24 cellular contexts compared by ENCODE assay signal in genomic region chr15:69887018-69887417, GRCh38.
"Had no signal": no experiment of that assay in that cellular context is flagged by ENCODE, and none has a peak within 500 bp of the region (broad histone marks: within the 10 kb centered on the region; RNA-seq: fewer than 3 reads in every experiment).

No MANE protein-coding gene starts in this region.

- H3K36me3 ChIP-seq: adrenal gland, breast epithelium, WERI-Rb-1 had no signal

- DNase-seq: activated CD4-positive, alpha-beta T cell treated with anti-CD3 and anti-CD28 coated beads for 4 hours; activated CD8-positive, alpha-beta memory T cell treated with anti-CD3 and anti-CD28 coated beads, Interleukin-2, amount 50 U/mL, for 4 hours; activated CD8-positive, alpha-beta T cell treated with anti-CD3 and anti-CD28 coated beads for 36 hours; activated naive CD4-positive, alpha-beta T cell treated with anti-CD3 and anti-CD28 coated beads, Interleukin-2, amount 50 U/mL, for 16 hours; activated naive CD8-positive, alpha-beta T cell treated with anti-CD3 and anti-CD28 coated beads, Interleukin-2, amount 10 ng/mL, durations not matched to agents 7 days and 5 days; activated T-cell treated with anti-CD3 and anti-CD28 coated beads, Interleukin-2, amount 50 U/mL, for 1 hour; adrenal gland; anterior cingulate cortex; caudate nucleus; KBM-7; NCI-H1048; NCI-H1417 treated with DMSO at 0.1 percent for 48 hours; NCI-H1694 treated with DMSO at 0.1 percent for 48 hours; NCI-H2029 treated with DMSO at 0.1 percent for 48 hours; NCI-H446; NCI-H526; NCI-H774; NK-92 treated with Interleukin-12 subunit alpha and Interleukin-12 subunit beta, amount 100 ng/mL, for 24 hours; PC-3; SHP77 treated with DMSO at 0.1 percent for 48 hours; WERI-Rb-1 had no signal

- H3K9me3 ChIP-seq: adrenal gland had no signal

- H3K4me3 ChIP-seq: adrenal gland, breast epithelium had no signal

- H3K4me3 Mint-ChIP-seq: activated CD8-positive, alpha-beta T cell treated with anti-CD3 and anti-CD28 coated beads for 36 hours; activated naive CD8-positive, alpha-beta T cell treated with anti-CD3 and anti-CD28 coated beads, Interleukin-2, amount 10 ng/mL, durations not matched to agents 7 days and 5 days; T-helper 1 cell treated with Interleukin-12 subunit alpha and Interleukin-12 subunit beta and Interleukin-4 antibody, amounts not matched to agents 30 μg/mL and 1 μg/mL, for 36 hours had no signal

- H3K9me3 Mint-ChIP-seq: activated CD8-positive, alpha-beta T cell treated with anti-CD3 and anti-CD28 coated beads for 36 hours had no signal

- H3K27ac Mint-ChIP-seq: activated CD8-positive, alpha-beta T cell treated with anti-CD3 and anti-CD28 coated beads for 36 hours; activated naive CD8-positive, alpha-beta T cell treated with anti-CD3 and anti-CD28 coated beads, Interleukin-2, amount 10 ng/mL, durations not matched to agents 7 days and 5 days; T-helper 1 cell treated with Interleukin-12 subunit alpha and Interleukin-12 subunit beta and Interleukin-4 antibody, amounts not matched to agents 30 μg/mL and 1 μg/mL, for 36 hours had no signal

- ATAC-seq: activated CD4-positive, CD25-positive, alpha-beta regulatory T cell treated with anti-CD3 and anti-CD28 coated beads, Interleukin-2, amount 50 U/mL, for 24 hours; activated CD8-positive, alpha-beta T cell treated with anti-CD3 and anti-CD28 coated beads for 36 hours; PC-3 had no signal

- H3K4me1 Mint-ChIP-seq: activated naive CD8-positive, alpha-beta T cell treated with anti-CD3 and anti-CD28 coated beads, Interleukin-2, amount 10 ng/mL, durations not matched to agents 7 days and 5 days had no signal

- H3K27me3 ChIP-seq: adrenal gland, breast epithelium had no signal

- H3K4me1 ChIP-seq: adrenal gland, breast epithelium had no signal

- H3K27ac ChIP-seq: adrenal gland, breast epithelium, WERI-Rb-1 had no signal
